8 cellular contexts compared by ENCODE assay signal in genomic region chr2:32165027-32165347, GRCh38. TPM values are rescaled to one million over a fixed set of nuclear protein-coding genes. Genes with fewer than 3 reads are reported as not detected.
A peak's percentile ranks its signal among the peaks of the same experiment; 100 is the strongest.
DNase-seq lines count a peak whose midpoint lies in the region; ATAC-seq, FAIRE-seq and TF ChIP-seq lines count a peak whose summit lies in the region.
"Not testable (repeated sequence)": the region's sequence is repeated elsewhere in the genome, so short reads cannot be mapped to it uniquely, and the experiment has no call there.

No MANE protein-coding gene starts in this region.

- ATAC-seq in A549 (peak in 1 of 2 experiments; percentile 62; a peak in 3 of 6 replicates), GM19035 (IDR thresholded peaks at IDR 0.05; ENCODE audit: unreplicated experiment) (peak; percentile 11), K562 (peak; percentile 44)
- not testable (repeated sequence) for ATAC-seq in lung (ENCODE audit: insufficient read depth, low FRiP score)

- POLR2A ChIA-PET in A549 (lab: Yijun Ruan, JAX) = interaction anchor here (0.5 to 2.8 kb wide), 15 partner anchors 8 to 193 kb away, joined by 3 to 53 read pairs (median 6); partner anchors contain the start of genes DPY30, MEMO1, SPAST and YIPF4
- POLR2A ChIA-PET in K562 (lab: Yijun Ruan, JAX) = interaction anchor here (1.0 to 5.2 kb wide), 13 partner anchors 8 to 125 kb away, joined by 3 to 30 read pairs (median 9); partner anchors contain the start of genes DPY30 and SPAST

- TF ChIP-seq RAD21 in A549 (conservative IDR thresholded peaks at IDR 0.05 in 1 of 2, IDR thresholded peaks at IDR 0.05 in 1 of 2); K562 (CRISPR knock-in tag; conservative IDR thresholded peaks at IDR 0.05 in 1 of 2, IDR thresholded peaks at IDR 0.05 in 1 of 2): not testable (repeated sequence)

- not testable (repeated sequence) for TF ChIP-seq EP300 in A549 (IDR thresholded peaks at IDR 0.05); K562 (IDR thresholded peaks at IDR 0.05; ENCODE audit: low read length)

- H3K9me2 ChIP-seq in Karpas-422 (replicated peaks; ENCODE audit: insufficient read depth, low read length) = not testable (repeated sequence)

- FAIRE-seq in A549 (lab: Jason Lieb, UNC); K562 (lab: Jason Lieb, UNC): not testable (repeated sequence)

- H3K36me3 ChIP-seq in Karpas-422 (ENCODE audit: insufficient read depth, low read length); lung (ENCODE audit: control insufficient read depth in 2 of 2, insufficient read depth in 2 of 2, low read length in 2 of 2): not testable (repeated sequence)
- H3K36me3 ChIP-seq in K562 (ENCODE audit: control insufficient read depth, insufficient read depth, low read length) = peaks cover 21% of the 10 kb centered on the region

- H3K4me1 ChIP-seq in A549; lung (ENCODE audit: control insufficient read depth in 2 of 2, insufficient read depth in 2 of 2, low read length in 2 of 2): not testable (repeated sequence)
- H3K4me1 ChIP-seq in Karpas-422 (ENCODE audit: low read length) (peaks cover 32% of the 10 kb centered on the region), K562 (replicated peaks in 1 of 2; ENCODE audit: control insufficient read depth in 2 of 2, insufficient read depth in 2 of 2, low read length in 2 of 2) (peaks cover 6 to 16% of the 10 kb centered on the region in 2 experiments; a peak in 4 of 5 replicates)

- TF ChIP-seq CTCF in A549 (IDR thresholded peaks at IDR 0.05); VCaP (conservative IDR thresholded peaks at IDR 0.05); K562 (IDR thresholded peaks at IDR 0.05 in 2 of 3, conservative IDR thresholded peaks at IDR 0.05 in 1 of 3; ENCODE audit: insufficient read depth in 2 of 3, low read depth in 1 of 3, low read length in 3 of 3); fibroblast of pulmonary artery (IDR thresholded peaks at IDR 0.05; ENCODE audit: low read length, missing control alignments); lung (IDR thresholded peaks at IDR 0.05; ENCODE audit: control extremely low read depth, extremely low read depth); retinal pigment epithelial cell (conservative IDR thresholded peaks at IDR 0.05; ENCODE audit: low read depth, low read length): not testable (repeated sequence)

- H3K27ac ChIP-seq in A549 (peak overlapping the region; percentile 82 to 89), Karpas-422 (ENCODE audit: low read length) (peak overlapping the region; percentile 79), VCaP (peak overlapping the region; percentile 89), K562 (ENCODE audit: extremely low read depth, low read depth, low read length) (peak overlapping the region; percentile 98), lung (ENCODE audit: low read depth in 1 of 2, low read length in 1 of 2) (peak overlapping the region; percentile 88 to 91)

- intact Hi-C loops in K562 (cut with micrococcal nuclease) = loop anchor here (1.0 to 10.0 kb wide), 3 partner anchors 102 to 190 kb away; partner anchors contain the start of genes BIRC6, MEMO1 and SPAST

- 0% methylated on average over 13 of the region's 13 CpGs for WGBS in A549 (ENCODE audit: missing lambda C conversion rate)
- WGBS in K562 (ENCODE audit: insufficient coverage, low coverage, missing lambda C conversion rate) = 0% methylated on average over 13 of the region's 13 CpGs
- 5 to 8% methylated on average over 13 of the region's 13 CpGs for WGBS in lung, 2 donors

- DNase-seq in A549 (ENCODE audit: low read depth in 1 of 2, low spot score in 1 of 2) (peak in 1 of 2 experiments; percentile 30), Karpas-422 (peak; percentile 64), fibroblast of pulmonary artery (ENCODE audit: low read depth) (peak; percentile 11)
- not testable (repeated sequence) for DNase-seq in K562 (ENCODE audit: extremely low read depth in 1 of 4, low spot score in 3 of 4); lung (ENCODE audit: low spot score); retinal pigment epithelial cell (ENCODE audit: low read depth)

- not testable (repeated sequence) for H3K9me1 ChIP-seq in K562 (ENCODE audit: control insufficient read depth, insufficient read depth, low read length)

- H4K20me1 ChIP-seq in Karpas-422 (ENCODE audit: insufficient read depth, low read depth, low read length); K562 (replicated peaks; ENCODE audit: control insufficient read depth, insufficient read depth, low read length): not testable (repeated sequence)

- H3K9me3 ChIP-seq in A549; Karpas-422 (ENCODE audit: low read length); K562 (replicated peaks; ENCODE audit: control insufficient read depth, insufficient read depth, low read depth, low read length); lung (ENCODE audit: control insufficient read depth in 2 of 2, insufficient read depth in 1 of 2, low read length in 1 of 2): not testable (repeated sequence)

- H3K27me3 ChIP-seq in Karpas-422 (ENCODE audit: low read length); K562 (ENCODE audit: control insufficient read depth in 2 of 2, insufficient read depth in 2 of 2, low read length in 2 of 2); lung (ENCODE audit: control insufficient read depth, insufficient read depth): not testable (repeated sequence)

- in situ Hi-C loops in K562 (cut with MboI) = not testable (repeated sequence)

- H3K4me2 ChIP-seq in A549 (peak overlapping the region; percentile 65), Karpas-422 (ENCODE audit: low read depth, low read length, poor library complexity, severe bottlenecking) (peak overlapping the region; percentile 96), K562 (ENCODE audit: insufficient read depth, low read length) (peak overlapping the region; percentile 94)

- CTCF ChIA-PET in A549 (lab: Yijun Ruan, JAX) = interaction anchor here (1.1 kb wide), 1 partner anchor 29 kb away, joined by 3 read pairs; no protein-coding TSS in a partner anchor
- CTCF ChIA-PET in K562 (lab: Yijun Ruan, JAX; ENCODE audit: low intra/inter-chr PET ratio) = not testable (repeated sequence)

- H3K79me2 ChIP-seq in Karpas-422 (ENCODE audit: low read length) (peaks cover 50% of the 10 kb centered on the region), K562 (ENCODE audit: control insufficient read depth, insufficient read depth, low read length) (peaks cover 81% of the 10 kb centered on the region)

- H3K9ac ChIP-seq in Karpas-422 (ENCODE audit: low read length) (peak overlapping the region; percentile 85), K562 (ENCODE audit: insufficient read depth in 1 of 2, low read depth in 2 of 2, low read length in 2 of 2) (peak overlapping the region; percentile 93)

- not testable (repeated sequence) for BruUV-seq in K562 (replicated peaks; lab: Mats Ljungman, UMichigan)

- H2AFZ ChIP-seq in Karpas-422 (ENCODE audit: low read length) = not testable (repeated sequence)
- H2AFZ ChIP-seq in K562 (ENCODE audit: low read depth, low read length) = peak overlapping the region; percentile 91

- TF ChIP-seq POLR2A in A549 (IDR thresholded peaks at IDR 0.05; ENCODE audit: low read length); K562 (conservative IDR thresholded peaks at IDR 0.05): not testable (repeated sequence)

- H3K4me3 ChIP-seq in A549 (peak overlapping the region; percentile 75), Karpas-422 (ENCODE audit: low read length) (peak overlapping the region; percentile 90), K562 (peak overlapping the region; percentile 74), fibroblast of pulmonary artery (replicated peaks; ENCODE audit: low read depth, low read length) (peak overlapping the region; percentile 95), lung (peak overlapping the region; percentile 67), retinal pigment epithelial cell (ENCODE audit: low read length) (peak overlapping the region; percentile 99)

TF ChIP-seq in K562, 482 proteins besides CTCF, POLR2A, EP300 and RAD21 (continues in another document):
- peak; percentile 83; the same call in 1 of the 2 replicates for TF ChIP-seq KAT7 (CRISPR knock-in tag; IDR thresholded peaks at IDR 0.05; ENCODE audit: borderline replicate concordance)
- TF ChIP-seq CHD1 (IDR thresholded peaks at IDR 0.05; ENCODE audit: low read length) = peak; percentile 4
- peak; percentile 16 for TF ChIP-seq HDAC3 (IDR thresholded peaks at IDR 0.05; ENCODE audit: borderline replicate concordance, partially characterized antibody)

RNA-seq across cellular contexts. Expression of gene SLC30A6, which starts 0.7 kb away (rescaled TPM):
- polyA plus RNA-seq in A549 (2011; rRNA removed) (54.0 and 69.5 TPM in 2 replicates), A549 (2017; fragmentation: RNase III; extraction: RNeasy Plus Mini Kit Qiagen cat#74134 plus additional on column Dnase treatment) (22.7 to 23.3 TPM (median 23.1 TPM) in 3 replicates), K562 (2011; rRNA removed) (36.0 and 42.8 TPM in 2 replicates), K562 (2014; fragmentation: Illumina TruSeq; extraction: Trizol) (21.3 and 24.4 TPM in 2 replicates), K562 (2014; fragmentation: Nextera tagmentation; extraction: Ambion mirVana) (10 to 100 TPM; 13.6 to 17.8 TPM), K562 (2014; rRNA removed) (14.1 and 17.9 TPM in 2 replicates), lung (10 to 100 TPM in 1 of 2 donors, 1 to 10 TPM in 1; 4.4 to 10.5 TPM)
- 11.2 and 12.2 TPM in 2 replicates for polyA plus RNA-seq in A549 (2012; cell fraction: cytosol; rRNA removed)
- polyA plus RNA-seq in A549 (2012; cell fraction: nucleus; rRNA removed) = 6.1 and 11.3 TPM in 2 replicates
- polyA minus RNA-seq in A549 (2011; rRNA and poly(A)+ RNA removed) = 33.9 and 37.4 TPM in 2 replicates
- total RNA-seq in Karpas-422 (2014; rRNA removed; shearing (Covaris generic); ENCODE audit: low replicate concordance) = 11.5 and 23.7 TPM in 2 replicates
- total RNA-seq in K562 (2011; cell fraction: chromatin; rRNA removed; ENCODE audit: low replicate concordance) = 52.9 and 83.6 TPM in 2 replicates
- 23.8 and 27.6 TPM in 2 replicates for total RNA-seq in K562 (2011; cell fraction: nucleolus; rRNA removed)
- total RNA-seq in K562 (2011; cell fraction: nucleoplasm; rRNA removed) = 55.9 and 83.3 TPM in 2 replicates
- total RNA-seq in K562 (2014; rRNA removed) (12.1 and 18.1 TPM in 2 replicates), K562 (2014; rRNA removed; fragmentation: Illumina TruSeq; extraction: Trizol) (31.6 and 32.0 TPM in 2 replicates), K562 (2015; rRNA removed; fragmentation: Illumina TruSeq; extraction: Trizol) (27.3 and 28.5 TPM in 2 replicates), K562 (2021) (23.8 and 25.9 TPM in 2 replicates), lung (10 to 100 TPM; 19.0 to 27.7 TPM)
- polyA plus RNA-seq in K562 (2011; cell fraction: cytosol; rRNA removed) = 14.0 and 33.4 TPM in 2 replicates
- 12.1 and 19.2 TPM in 2 replicates for polyA plus RNA-seq in K562 (2011; cell fraction: nucleus; rRNA removed)
- 13.5 and 18.8 TPM in 2 replicates for polyA plus RNA-seq in K562 (2012)
- 54.9 and 70.5 TPM in 2 replicates for polyA minus RNA-seq in K562 (2011; rRNA and poly(A)+ RNA removed)
- 21.8 and 25.1 TPM in 2 replicates for polyA minus RNA-seq in K562 (2011; cell fraction: cytosol; rRNA and poly(A)+ RNA removed)
- polyA minus RNA-seq in K562 (2011; cell fraction: nucleus; rRNA and poly(A)+ RNA removed) = 13.2 and 44.9 TPM in 2 replicates
